1 cellular context compared by ENCODE assay signal in the genomic region with DNA sequence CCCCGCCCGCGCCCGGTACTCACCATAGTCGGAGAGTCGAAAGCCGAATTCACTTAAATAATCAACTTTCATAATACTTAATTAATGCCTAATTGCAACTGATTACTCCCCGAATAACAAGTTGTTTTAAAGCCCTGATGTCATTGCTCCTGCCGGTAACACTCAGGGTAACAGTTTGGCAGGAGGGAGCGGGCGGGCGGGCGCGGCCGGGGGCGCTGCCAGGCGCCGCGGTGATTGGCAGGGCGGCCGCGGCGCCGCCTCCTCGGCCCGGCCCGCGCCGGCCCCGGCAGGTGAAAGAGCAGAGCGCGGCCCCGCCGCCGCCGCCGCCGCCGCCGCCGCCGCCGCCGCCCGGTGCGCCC.
TF ChIP-seq lines count a peak whose summit lies in the region.

No MANE protein-coding gene starts in this region.

TF ChIP-seq in SK-N-SH, 30 proteins besides CTCF, POLR2A, EP300 and RAD21 (continued from another document):
- TF ChIP-seq, protein P1, sequence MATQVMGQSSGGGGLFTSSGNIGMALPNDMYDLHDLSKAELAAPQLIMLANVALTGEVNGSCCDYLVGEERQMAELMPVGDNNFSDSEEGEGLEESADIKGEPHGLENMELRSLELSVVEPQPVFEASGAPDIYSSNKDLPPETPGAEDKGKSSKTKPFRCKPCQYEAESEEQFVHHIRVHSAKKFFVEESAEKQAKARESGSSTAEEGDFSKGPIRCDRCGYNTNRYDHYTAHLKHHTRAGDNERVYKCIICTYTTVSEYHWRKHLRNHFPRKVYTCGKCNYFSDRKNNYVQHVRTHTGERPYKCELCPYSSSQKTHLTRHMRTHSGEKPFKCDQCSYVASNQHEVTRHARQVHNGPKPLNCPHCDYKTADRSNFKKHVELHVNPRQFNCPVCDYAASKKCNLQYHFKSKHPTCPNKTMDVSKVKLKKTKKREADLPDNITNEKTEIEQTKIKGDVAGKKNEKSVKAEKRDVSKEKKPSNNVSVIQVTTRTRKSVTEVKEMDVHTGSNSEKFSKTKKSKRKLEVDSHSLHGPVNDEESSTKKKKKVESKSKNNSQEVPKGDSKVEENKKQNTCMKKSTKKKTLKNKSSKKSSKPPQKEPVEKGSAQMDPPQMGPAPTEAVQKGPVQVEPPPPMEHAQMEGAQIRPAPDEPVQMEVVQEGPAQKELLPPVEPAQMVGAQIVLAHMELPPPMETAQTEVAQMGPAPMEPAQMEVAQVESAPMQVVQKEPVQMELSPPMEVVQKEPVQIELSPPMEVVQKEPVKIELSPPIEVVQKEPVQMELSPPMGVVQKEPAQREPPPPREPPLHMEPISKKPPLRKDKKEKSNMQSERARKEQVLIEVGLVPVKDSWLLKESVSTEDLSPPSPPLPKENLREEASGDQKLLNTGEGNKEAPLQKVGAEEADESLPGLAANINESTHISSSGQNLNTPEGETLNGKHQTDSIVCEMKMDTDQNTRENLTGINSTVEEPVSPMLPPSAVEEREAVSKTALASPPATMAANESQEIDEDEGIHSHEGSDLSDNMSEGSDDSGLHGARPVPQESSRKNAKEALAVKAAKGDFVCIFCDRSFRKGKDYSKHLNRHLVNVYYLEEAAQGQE (IDR thresholded peaks at IDR 0.05; ENCODE audit: low read depth, low read length) = no peak
- TF ChIP-seq TEAD4 (IDR thresholded peaks at IDR 0.05; ENCODE audit: borderline replicate concordance, insufficient read depth) (no peak), EZH2phosphoT487 (IDR thresholded peaks at IDR 0.05; ENCODE audit: borderline replicate concordance, low read depth) (no peak), RCOR1 (IDR thresholded peaks at IDR 0.05; ENCODE audit: low read length) (no peak)
- TF ChIP-seq, protein P2, sequence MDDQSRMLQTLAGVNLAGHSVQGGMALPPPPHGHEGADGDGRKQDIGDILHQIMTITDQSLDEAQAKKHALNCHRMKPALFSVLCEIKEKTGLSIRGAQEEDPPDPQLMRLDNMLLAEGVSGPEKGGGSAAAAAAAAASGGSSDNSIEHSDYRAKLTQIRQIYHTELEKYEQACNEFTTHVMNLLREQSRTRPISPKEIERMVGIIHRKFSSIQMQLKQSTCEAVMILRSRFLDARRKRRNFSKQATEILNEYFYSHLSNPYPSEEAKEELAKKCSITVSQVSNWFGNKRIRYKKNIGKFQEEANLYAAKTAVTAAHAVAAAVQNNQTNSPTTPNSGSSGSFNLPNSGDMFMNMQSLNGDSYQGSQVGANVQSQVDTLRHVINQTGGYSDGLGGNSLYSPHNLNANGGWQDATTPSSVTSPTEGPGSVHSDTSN (IDR thresholded peaks at IDR 0.05) = peak; percentile 27
TF ChIP-seq in SK-N-SH: peak in this region for 1.
